Comparison of ENCODE assay signal across 15 cellular contexts in the genomic region with DNA sequence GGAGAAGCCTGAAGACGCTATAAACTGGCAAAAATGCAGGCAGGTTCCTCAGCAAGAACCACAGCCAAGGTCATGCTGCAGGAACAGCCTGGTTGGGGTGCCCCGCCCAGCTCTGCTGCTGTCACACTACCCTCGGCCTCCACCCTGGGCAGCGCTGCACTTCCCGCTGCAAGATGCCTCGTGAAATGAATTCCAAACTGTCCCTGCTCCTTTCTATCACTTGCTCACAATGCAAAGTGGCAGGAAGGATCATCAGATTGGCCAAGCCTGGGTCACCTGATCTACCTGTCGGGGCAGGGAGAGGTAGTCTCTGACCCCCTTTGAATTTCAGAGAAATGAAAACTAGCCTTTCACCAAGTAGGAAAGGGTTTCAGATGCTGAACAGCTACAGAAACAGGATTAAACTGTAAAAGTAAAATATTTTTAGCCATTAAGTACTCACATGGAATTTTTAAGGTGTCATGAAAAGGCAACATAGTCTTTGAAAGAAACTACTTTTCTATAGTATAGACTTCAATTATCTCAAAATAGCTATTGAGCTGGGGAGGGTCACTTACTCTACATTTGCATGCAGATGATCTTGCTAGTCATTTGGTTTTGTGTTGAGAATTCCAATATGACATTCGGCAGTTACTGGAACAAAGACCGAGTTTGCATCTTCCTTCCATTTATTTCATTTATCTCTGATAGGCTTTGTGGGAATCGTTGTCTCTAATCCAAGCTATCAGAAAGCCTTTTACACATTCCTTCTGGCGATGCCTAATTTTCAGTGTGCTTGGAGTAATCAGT.
DNase-seq lines count a peak whose midpoint lies in the region; ATAC-seq and TF ChIP-seq lines count a peak whose summit lies in the region.
"Had no signal": no experiment of that assay in that cellular context is flagged by ENCODE, and none has a peak within 500 bp of the region (broad histone marks: within the 10 kb centered on the region; RNA-seq: fewer than 3 reads in every experiment).

No MANE protein-coding gene starts in this region.

- H3K4me3 ChIP-seq in neuronal stem cell (ENCODE audit: low read length in 2 of 2) = no peak overlapping the region
- H3K4me3 ChIP-seq: BLaER1, PC-9, right atrium auricular region had no signal

- H2BK12ac ChIP-seq in neuronal stem cell (ENCODE audit: low read length) = no peak overlapping the region

- no peak overlapping the region for H3K27ac ChIP-seq in neuronal stem cell (replicated peaks; ENCODE audit: low read length)
- H3K27ac ChIP-seq: BLaER1, PC-9, right atrium auricular region had no signal

- H3K9me3 ChIP-seq in neuronal stem cell (replicated peaks in 1 of 2; ENCODE audit: control insufficient read depth in 2 of 2, insufficient read depth in 1 of 2, low read depth in 1 of 2, low read length in 2 of 2) = no peaks in the 10 kb centered on the region
- H3K9me3 ChIP-seq: BLaER1, right atrium auricular region had no signal

- no peak overlapping the region for H3K4me2 ChIP-seq in neuronal stem cell (ENCODE audit: insufficient read depth, low read length, poor library complexity, severe bottlenecking)
- H3K4me2 ChIP-seq: BLaER1, PC-9 had no signal

- no CpG with 5 or more reads among the region's 11 CpGs for WGBS in neuronal stem cell (ENCODE audit: extremely low coverage in 2 of 2, insufficient read length in 2 of 2, insufficient replicate concordance in 1 of 2), 2 donors

- H3K4ac ChIP-seq in neuronal stem cell (ENCODE audit: low read length) = no peak overlapping the region

- peak overlapping the region; percentile 14 for H2AK5ac ChIP-seq in neuronal stem cell (ENCODE audit: low read depth, low read length)

- H2BK120ac ChIP-seq in neuronal stem cell (ENCODE audit: low read depth, low read length) = no peak overlapping the region

- H3K4me1 ChIP-seq in neuronal stem cell (ENCODE audit: control insufficient read depth in 2 of 2, insufficient read depth in 1 of 2, low read depth in 1 of 2, low read length in 2 of 2) = peaks cover 0 to 2% of the 10 kb centered on the region in 2 donors
- H3K4me1 ChIP-seq: BLaER1, right atrium auricular region had no signal

- no peak overlapping the region for H2BK15ac ChIP-seq in neuronal stem cell (ENCODE audit: low read length)

- ATAC-seq in SK-N-SH treated with all-trans-retinoic acid at 6 μM for 48 hours = no peak
- ATAC-seq in GM18867 (IDR thresholded peaks at IDR 0.05; ENCODE audit: unreplicated experiment) = no peak
- no peak for ATAC-seq in GM18505 (IDR thresholded peaks at IDR 0.05; ENCODE audit: unreplicated experiment)
- ATAC-seq: activated T-cell treated with anti-CD3 and anti-CD28 coated beads, Interleukin-2, amount 50 U/mL, for 4 hours; naive thymus-derived CD8-positive, alpha-beta T cell had no signal

- H4K8ac ChIP-seq in neuronal stem cell (ENCODE audit: low read depth, low read length) = no peak overlapping the region

- no peak overlapping the region for H2BK5ac ChIP-seq in neuronal stem cell (ENCODE audit: low read length)

- TF ChIP-seq POLR2A in GM18505 (IDR thresholded peaks at IDR 0.05; ENCODE audit: borderline replicate concordance, extremely low read depth, insufficient read depth, insufficient read length) = no peak

- H3K18ac ChIP-seq in neuronal stem cell (ENCODE audit: low read length) = no peak overlapping the region

- no peak overlapping the region for H4K91ac ChIP-seq in neuronal stem cell (ENCODE audit: low read depth, low read length, poor library complexity)

- no peak overlapping the region for H3K23ac ChIP-seq in neuronal stem cell (ENCODE audit: low read depth, low read length, poor library complexity)

- no peak overlapping the region for H3K9ac ChIP-seq in neuronal stem cell (ENCODE audit: low read depth, low read length, poor library complexity)
- H3K9ac ChIP-seq: BLaER1 had no signal

- no peaks in the 10 kb centered on the region for H3K27me3 ChIP-seq in neuronal stem cell (ENCODE audit: control insufficient read depth in 3 of 3, insufficient read depth in 3 of 3, low read depth in 1 of 3, low read length in 3 of 3)
- H3K27me3 ChIP-seq: BLaER1, right atrium auricular region had no signal

- peak; percentile 2 for DNase-seq in GM03348 (ENCODE audit: low spot score)
- DNase-seq in NCI-H526 (lab: John Stamatoyannopoulos, UW) = peak; percentile 93
- peak; percentile 0 for DNase-seq in hepatic stellate cell (ENCODE audit: low spot score)
- DNase-seq in neuronal stem cell (ENCODE audit: low spot score) = no peak
- DNase-seq in activated CD4-positive, alpha-beta T cell treated with anti-CD3 and anti-CD28 coated beads, Interleukin-2, amount 50 U/mL, for 1 hour = no peak
- DNase-seq: activated CD4-positive, CD25-positive, alpha-beta regulatory T cell treated with anti-CD3 and anti-CD28 coated beads, Interleukin-2, amount 50 U/mL, for 72 hours; activated T-cell treated with anti-CD3 and anti-CD28 coated beads, Interleukin-2, amount 50 U/mL, for 4 hours; naive thymus-derived CD8-positive, alpha-beta T cell; PC-9; stimulated activated naive CD4-positive, alpha-beta T cell treated with Interleukin-2 at 50 U/mL for 16 hours had no signal

- no peak overlapping the region for H3K14ac ChIP-seq in neuronal stem cell (ENCODE audit: low read length)

- H2AFZ ChIP-seq in neuronal stem cell (ENCODE audit: low read length) = no peak overlapping the region
- H2AFZ ChIP-seq: PC-9 had no signal

- H3K36me3 ChIP-seq in neuronal stem cell (replicated peaks in 1 of 2; ENCODE audit: control insufficient read depth in 2 of 2, insufficient read depth in 2 of 2, low read length in 2 of 2) = no peaks in the 10 kb centered on the region
- H3K36me3 ChIP-seq: BLaER1, right atrium auricular region had no signal

- no peaks in the 10 kb centered on the region for H3K79me1 ChIP-seq in neuronal stem cell (ENCODE audit: low read depth, low read length)

TF ChIP-seq in SK-N-SH treated with all-trans-retinoic acid at 6 μM for 48 hours, 23 proteins besides CTCF, POLR2A, EP300 and RAD21:
- TF ChIP-seq ESRRG (CRISPR knock-in tag; IDR thresholded peaks at IDR 0.05) (no peak), ZFP3 (CRISPR knock-in tag; IDR thresholded peaks at IDR 0.05) (no peak), PPARA (CRISPR knock-in tag; IDR thresholded peaks at IDR 0.05; ENCODE audit: borderline replicate concordance) (no peak), SNAI2 (CRISPR knock-in tag; IDR thresholded peaks at IDR 0.05) (no peak), GLIS3 (CRISPR knock-in tag; IDR thresholded peaks at IDR 0.05) (no peak), CREB5 (CRISPR knock-in tag; IDR thresholded peaks at IDR 0.05; ENCODE audit: low read depth) (no peak), RARB (CRISPR knock-in tag; IDR thresholded peaks at IDR 0.05) (no peak)

Comparison
In these comparisons a context has a peak if more than half of its experiments do, and no peak if none do; other contexts are left out.
1. DNase-seq: peak in GM03348 (single experiment), NCI-H526 (2 of 2) and hepatic stellate cell (single experiment); none in neuronal stem cell (single experiment) and activated CD4-positive, alpha-beta T cell treated with anti-CD3 and anti-CD28 coated beads, Interleukin-2, amount 50 U/mL, for 1 hour (single experiment).